In genomic region chr19:18093439-18094161, GRCh38 we compare ENCODE assay signal across 11 cellular contexts. TPM values are rescaled to one million over a fixed set of nuclear protein-coding genes. Genes with fewer than 3 reads are reported as not detected.
DNase-seq lines count a peak whose midpoint lies in the region; ATAC-seq and TF ChIP-seq lines count a peak whose summit lies in the region.
"Had no signal": no experiment of that assay in that cellular context is flagged by ENCODE, and none has a peak within 500 bp of the region (broad histone marks: within the 10 kb centered on the region; RNA-seq: fewer than 3 reads in every experiment).

No MANE protein-coding gene starts in this region.

- TF ChIP-seq CTCF in endodermal cell (conservative IDR thresholded peaks at IDR 0.05) = no peak
- TF ChIP-seq CTCF in esophagus muscularis mucosa (IDR thresholded peaks at IDR 0.05) = no peak

- H3K4me3 ChIP-seq in H7 (ENCODE audit: insufficient read depth, low read depth, low read length) = no peak overlapping the region
- no peak overlapping the region for H3K4me3 ChIP-seq in endodermal cell (ENCODE audit: low read length)
- H3K4me3 ChIP-seq in esophagus muscularis mucosa = no peak overlapping the region

- no peak overlapping the region for H3K9ac ChIP-seq in endodermal cell (ENCODE audit: extremely low read depth, low read length, poor library complexity, severe bottlenecking)

- H3K27me3 ChIP-seq in H7 (ENCODE audit: control insufficient read depth, insufficient read depth, low read length) = peaks cover 8% of the 10 kb centered on the region
- peaks cover 8% of the 10 kb centered on the region for H3K27me3 ChIP-seq in endodermal cell (ENCODE audit: control insufficient read depth, insufficient read depth, low read length, poor library complexity, severe bottlenecking)
- H3K27me3 ChIP-seq in esophagus muscularis mucosa = peaks cover 0 to 16% (median 5%) of the 10 kb centered on the region in 4 donors

- no peak for TF ChIP-seq POLR2A in esophagus muscularis mucosa (IDR thresholded peaks at IDR 0.05; ENCODE audit: low read depth)

- no peaks in the 10 kb centered on the region for H3K9me3 Mint-ChIP-seq in endodermal cell
- H3K9me3 Mint-ChIP-seq: dendritic cell treated with granulocyte-macrophage colony-stimulating factor and Interleukin-4, amounts not matched to agents 40 ng/mL and 50 ng/mL, for 4 days had no signal

- H3K4me1 ChIP-seq in endodermal cell (ENCODE audit: control insufficient read depth, insufficient read depth, low read length) (peaks cover 4% of the 10 kb centered on the region), esophagus muscularis mucosa (peaks cover 9 to 32% (median 18%) of the 10 kb centered on the region in 4 donors)

- H3K4me1 Mint-ChIP-seq in endodermal cell = peaks cover 4% of the 10 kb centered on the region

- intact Hi-C loops in esophagus muscularis mucosa (cut with DNase I) = no loop called here

- H3K9me3 ChIP-seq in endodermal cell (ENCODE audit: control insufficient read depth, low read length) (no peaks in the 10 kb centered on the region), esophagus muscularis mucosa (no peaks in the 10 kb centered on the region)

- DNase-seq in AG08396 (ENCODE audit: low spot score) = peak; percentile 57
- peak; percentile 66 for DNase-seq in H7
- peak; percentile 73 for DNase-seq in OCI-M1 (lab: John Stamatoyannopoulos, UW)
- DNase-seq in endodermal cell = peak; percentile 77
- no peak for DNase-seq in esophagus muscularis mucosa (ENCODE audit: extremely low spot score)
- DNase-seq in T-helper 1 cell = no peak
- DNase-seq in NCI-H2081 treated with DMSO at 0.1 percent for 48 hours (lab: John Stamatoyannopoulos, UW) = no peak
- DNase-seq: kidney glomerular epithelial cell, retina had no signal

- no peaks in the 10 kb centered on the region for H3K36me3 ChIP-seq in H7 (replicated peaks; ENCODE audit: control insufficient read depth, insufficient read depth, low read length)
- no peaks in the 10 kb centered on the region for H3K36me3 ChIP-seq in endodermal cell (ENCODE audit: control insufficient read depth, insufficient read depth, low read length)
- H3K36me3 ChIP-seq in esophagus muscularis mucosa = no peaks in the 10 kb centered on the region

- H3K27me3 Mint-ChIP-seq in endodermal cell (ENCODE audit: insufficient read depth) = peaks cover 8% of the 10 kb centered on the region

- H3K27ac ChIP-seq in endodermal cell (ENCODE audit: low read depth, low read length) (no peak overlapping the region), esophagus muscularis mucosa (replicated peaks in 1 of 4) (no peak overlapping the region)

- H3K27ac Mint-ChIP-seq in endodermal cell = no peak overlapping the region
- H3K27ac Mint-ChIP-seq: dendritic cell treated with granulocyte-macrophage colony-stimulating factor and Interleukin-4, amounts not matched to agents 40 ng/mL and 50 ng/mL, for 4 days had no signal

- TF ChIP-seq EP300 in esophagus muscularis mucosa (IDR thresholded peaks at IDR 0.05) = no peak

- H3K36me3 Mint-ChIP-seq in endodermal cell (ENCODE audit: low read depth) = no peaks in the 10 kb centered on the region

- ATAC-seq in GM21737 (IDR thresholded peaks at IDR 0.05; ENCODE audit: unreplicated experiment) = no peak

- H3K4me3 Mint-ChIP-seq in endodermal cell = no peak overlapping the region
- H3K4me3 Mint-ChIP-seq: dendritic cell treated with granulocyte-macrophage colony-stimulating factor and Interleukin-4, amounts not matched to agents 40 ng/mL and 50 ng/mL, for 4 days had no signal

- 75 to 90% methylated on average over 2 to 5 of the region's 6 CpGs for WGBS in endodermal cell (ENCODE audit: insufficient coverage in 1 of 2, insufficient read length in 1 of 2), 2 experiments
- 71% methylated on average over 6 of the region's 6 CpGs for whole genome bisulfite sequencing in esophagus muscularis mucosa

RNA-seq across cellular contexts. Expression of gene MAST3, which starts 4.0 kb away (rescaled TPM):
- 2.4 and 4.0 TPM in 2 replicates for total RNA-seq in H7 (2014; rRNA removed; shearing (Covaris generic))
- 10 to 100 TPM; 13.0 to 15.1 TPM for total RNA-seq in endodermal cell
- 9.3 TPM for polyA plus RNA-seq in endodermal cell (2013, experiment 1 of 2)
- polyA plus RNA-seq in endodermal cell (2013, experiment 2 of 2) = 8.2 TPM
- 1 to 10 TPM; 5.0 to 8.5 (median 6.4) TPM for total RNA-seq in esophagus muscularis mucosa

RNA-seq across cellular contexts. Expression of gene IL12RB1, which starts 6.9 kb away (rescaled TPM):
- not detected in 2 replicates for total RNA-seq in H7 (2014; rRNA removed; shearing (Covaris generic))
- total RNA-seq in endodermal cell (not detected), esophagus muscularis mucosa (1 to 10 TPM in 1 of 4 donors, under 1 TPM in 3; 0.42 to 2.0 (median 0.83) TPM)
- polyA plus RNA-seq in endodermal cell (2013, experiment 1 of 2) = not detected
- not detected for polyA plus RNA-seq in endodermal cell (2013, experiment 2 of 2)

RNA-seq across cellular contexts. Expression of gene PIK3R2, which starts 59.4 kb away (rescaled TPM):
- total RNA-seq in H7 (2014; rRNA removed; shearing (Covaris generic)) = 26.7 and 29.0 TPM in 2 replicates
- total RNA-seq in endodermal cell = 10 to 100 TPM; 52.9 to 58.8 TPM
- polyA plus RNA-seq in endodermal cell (2013, experiment 1 of 2) = 57.1 TPM
- polyA plus RNA-seq in endodermal cell (2013, experiment 2 of 2) = 50.7 TPM
- 10 to 100 TPM in 3 of 4 donors, 1 to 10 TPM in 1; 4.2 to 32.2 (median 19.4) TPM for total RNA-seq in esophagus muscularis mucosa

Comparison
In these comparisons a context has a peak if more than half of its experiments do, and no peak if none do; other contexts are left out.
1. DNase-seq: peak in AG08396 (single experiment), H7 (single experiment), OCI-M1 (single experiment) and endodermal cell (single experiment); none in esophagus muscularis mucosa (single experiment), T-helper 1 cell (0 of 5) and NCI-H2081 treated with DMSO at 0.1 percent for 48 hours (single experiment).